27 cellular contexts compared by ENCODE assay signal in genomic region chr10:95249467-95249866, GRCh38. TPM values are rescaled to one million over a fixed set of nuclear protein-coding genes. Genes with fewer than 3 reads are reported as not detected.
A peak's percentile ranks its signal among the peaks of the same experiment; 100 is the strongest.
DNase-seq lines count a peak whose midpoint lies in the region; ATAC-seq, FAIRE-seq and TF ChIP-seq lines count a peak whose summit lies in the region.
"Had no signal": no experiment of that assay in that cellular context is flagged by ENCODE, and none has a peak within 500 bp of the region (broad histone marks: within the 10 kb centered on the region; RNA-seq: fewer than 3 reads in every experiment).

No MANE protein-coding gene starts in this region.

- H3K4me3 ChIP-seq in HEK293 (ENCODE audit: low read depth, low read length): no peak overlapping the region
- H3K4me3 ChIP-seq: body of pancreas had no signal

- POLR2A ChIA-PET in HEK293 (lab: Yijun Ruan, JAX): no interaction called here

- peaks cover 28% of the 10 kb centered on the region for H3K4me1 Mint-ChIP-seq in activated T-helper 1 cell treated with anti-CD3 and anti-CD28 coated beads, Interleukin-12 subunit alpha, Interleukin-12 subunit beta, Interleukin-2, Interleukin-4 antibody, amounts not matched to agents 30 ng/mL and 10 ng/mL and 1 ng/mL, durations not matched to agents 14 hours and 24 hours and 36 hours (ENCODE audit: low read depth)
- H3K4me1 Mint-ChIP-seq in memory B cell: peaks cover 30% of the 10 kb centered on the region
- peaks cover 57% of the 10 kb centered on the region for H3K4me1 Mint-ChIP-seq in stimulated activated memory B cell treated with anti-CD40 and anti-IgM and Interleukin-4, amounts not matched to agents 10 μg/mL and 1 μg/mL and 100 μg/mL, for 72 hours
- H3K4me1 Mint-ChIP-seq: activated naive CD8-positive, alpha-beta T cell treated with anti-CD3 and anti-CD28 coated beads, Interleukin-2, amount 10 ng/mL, durations not matched to agents 7 days and 5 days had no signal

- no peak overlapping the region for H3K27ac ChIP-seq in HEK293 (ENCODE audit: extremely low read depth, low read depth, low read length)
- H3K27ac ChIP-seq: body of pancreas, WERI-Rb-1 had no signal

- H3K9me3 Mint-ChIP-seq in activated T-helper 1 cell treated with anti-CD3 and anti-CD28 coated beads, Interleukin-12 subunit alpha, Interleukin-12 subunit beta, Interleukin-2, Interleukin-4 antibody, amounts not matched to agents 30 ng/mL and 10 ng/mL and 1 ng/mL, durations not matched to agents 14 hours and 24 hours and 36 hours: no peaks in the 10 kb centered on the region
- no peaks in the 10 kb centered on the region for H3K9me3 Mint-ChIP-seq in memory B cell
- no peaks in the 10 kb centered on the region for H3K9me3 Mint-ChIP-seq in stimulated activated memory B cell treated with anti-CD40 and anti-IgM and Interleukin-4, amounts not matched to agents 10 μg/mL and 1 μg/mL and 100 μg/mL, for 72 hours
- H3K9me3 Mint-ChIP-seq: activated naive CD8-positive, alpha-beta T cell treated with anti-CD3 and anti-CD28 coated beads, Interleukin-2, amount 10 ng/mL, durations not matched to agents 7 days and 5 days; CD4-positive, alpha-beta T cell; effector memory CD8-positive, alpha-beta T cell; stimulated activated effector memory CD8-positive, alpha-beta T cell treated with anti-CD3 and anti-CD28 coated beads, Interleukin-12 subunit alpha, Interleukin-12 subunit beta, amount 100 ng/mL, for 72 hours had no signal

- CTCF ChIA-PET in HEK293 (lab: Yijun Ruan, JAX): interaction anchor here (0.6 to 1.4 kb wide), 3 partner anchors 72 to 125 kb away, joined by 4 to 11 read pairs (median 4); no protein-coding TSS in a partner anchor

- H3K4me1 ChIP-seq in HEK293 (ENCODE audit: control insufficient read depth, insufficient read depth, low read length): no peaks in the 10 kb centered on the region

- TF ChIP-seq CTCF in HEK293 (tag by site-specific recombination; IDR thresholded peaks at IDR 0.05): no peak

- DNase-seq in activated T-helper 1 cell treated with anti-CD3 and anti-CD28 coated beads, Interleukin-12 subunit alpha, Interleukin-12 subunit beta, Interleukin-2, Interleukin-4 antibody, amounts not matched to agents 30 ng/mL and 10 ng/mL and 1 ng/mL, durations not matched to agents 14 hours and 24 hours and 36 hours (ENCODE audit: low spot score): no peak
- DNase-seq in memory B cell (ENCODE audit: low spot score in 2 of 2): no peak
- DNase-seq in H54 (ENCODE audit: insufficient read length, low spot score): no peak
- no peak for DNase-seq in globus pallidus (ENCODE audit: low spot score)
- DNase-seq: activated CD4-positive, alpha-beta T cell treated with anti-CD3 and anti-CD28 coated beads, Interleukin-2, amount 50 U/mL, for 1 hour; activated CD8-positive, alpha-beta memory T cell treated with anti-CD3 and anti-CD28 coated beads, Interleukin-2, amount 50 U/mL, for 4 hours; activated naive CD8-positive, alpha-beta T cell treated with anti-CD3 and anti-CD28 coated beads, Interleukin-2, amount 10 ng/mL, durations not matched to agents 7 days and 5 days; body of pancreas; CD4-positive, alpha-beta T cell; effector memory CD8-positive, alpha-beta T cell; glutamatergic neuron; midbrain; NCI-H510A treated with DMSO at 0.1 percent for 48 hours; stimulated activated CD4-positive, alpha-beta T cell treated with anti-CD3 and anti-CD28 coated beads, Interleukin-2, amount 100 ng/mL, for 24 hours; WERI-Rb-1 had no signal

- peaks cover 2% of the 10 kb centered on the region for H3K36me3 Mint-ChIP-seq in activated T-helper 1 cell treated with anti-CD3 and anti-CD28 coated beads, Interleukin-12 subunit alpha, Interleukin-12 subunit beta, Interleukin-2, Interleukin-4 antibody, amounts not matched to agents 30 ng/mL and 10 ng/mL and 1 ng/mL, durations not matched to agents 14 hours and 24 hours and 36 hours (ENCODE audit: low read depth)
- H3K36me3 Mint-ChIP-seq in memory B cell: peaks cover 32% of the 10 kb centered on the region
- peaks cover 53% of the 10 kb centered on the region for H3K36me3 Mint-ChIP-seq in stimulated activated memory B cell treated with anti-CD40 and anti-IgM and Interleukin-4, amounts not matched to agents 10 μg/mL and 1 μg/mL and 100 μg/mL, for 72 hours
- H3K36me3 Mint-ChIP-seq: activated naive CD8-positive, alpha-beta T cell treated with anti-CD3 and anti-CD28 coated beads, Interleukin-2, amount 10 ng/mL, durations not matched to agents 7 days and 5 days; stimulated activated effector memory CD8-positive, alpha-beta T cell treated with anti-CD3 and anti-CD28 coated beads, Interleukin-12 subunit alpha, Interleukin-12 subunit beta, amount 100 ng/mL, for 72 hours had no signal

- ATAC-seq in memory B cell (ENCODE audit: low read depth): no peak
- no peak for ATAC-seq in stimulated activated memory B cell treated with anti-CD40 and anti-IgM and Interleukin-4, amounts not matched to agents 10 μg/mL and 1 μg/mL and 100 μg/mL, for 72 hours
- ATAC-seq in HG02852 (IDR thresholded peaks at IDR 0.05; ENCODE audit: unreplicated experiment): no peak
- ATAC-seq in GM21737 (IDR thresholded peaks at IDR 0.05; ENCODE audit: unreplicated experiment): no peak
- ATAC-seq: body of pancreas; effector memory CD8-positive, alpha-beta T cell; HepG2; SK-N-SH treated with all-trans-retinoic acid at 6 μM for 48 hours; stimulated activated effector memory CD8-positive, alpha-beta T cell treated with anti-CD3 and anti-CD28 coated beads, Interleukin-12 subunit alpha, Interleukin-12 subunit beta, amount 100 ng/mL, for 72 hours had no signal

- peaks cover 7 to 36% of the 10 kb centered on the region in 2 experiments for H3K36me3 ChIP-seq in HEK293 (ENCODE audit: control insufficient read depth in 2 of 2, insufficient read depth in 1 of 2, low read length in 2 of 2)

- FAIRE-seq in H54 (lab: Jason Lieb, UNC): no peak
- FAIRE-seq: GM18507, HepG2 had no signal

- H3K4me3 Mint-ChIP-seq in activated T-helper 1 cell treated with anti-CD3 and anti-CD28 coated beads, Interleukin-12 subunit alpha, Interleukin-12 subunit beta, Interleukin-2, Interleukin-4 antibody, amounts not matched to agents 30 ng/mL and 10 ng/mL and 1 ng/mL, durations not matched to agents 14 hours and 24 hours and 36 hours: no peak overlapping the region
- no peak overlapping the region for H3K4me3 Mint-ChIP-seq in memory B cell
- no peak overlapping the region for H3K4me3 Mint-ChIP-seq in stimulated activated memory B cell treated with anti-CD40 and anti-IgM and Interleukin-4, amounts not matched to agents 10 μg/mL and 1 μg/mL and 100 μg/mL, for 72 hours
- H3K4me3 Mint-ChIP-seq: activated naive CD8-positive, alpha-beta T cell treated with anti-CD3 and anti-CD28 coated beads, Interleukin-2, amount 10 ng/mL, durations not matched to agents 7 days and 5 days; CD4-positive, alpha-beta T cell; effector memory CD8-positive, alpha-beta T cell; stimulated activated effector memory CD8-positive, alpha-beta T cell treated with anti-CD3 and anti-CD28 coated beads, Interleukin-12 subunit alpha, Interleukin-12 subunit beta, amount 100 ng/mL, for 72 hours had no signal

- no peak for TF ChIP-seq POLR2A in H54 (IDR thresholded peaks at IDR 0.05; ENCODE audit: low read depth, low read length)

- H3K27ac Mint-ChIP-seq in activated T-helper 1 cell treated with anti-CD3 and anti-CD28 coated beads, Interleukin-12 subunit alpha, Interleukin-12 subunit beta, Interleukin-2, Interleukin-4 antibody, amounts not matched to agents 30 ng/mL and 10 ng/mL and 1 ng/mL, durations not matched to agents 14 hours and 24 hours and 36 hours: peak overlapping the region; percentile 61
- H3K27ac Mint-ChIP-seq in memory B cell: peak overlapping the region; percentile 89
- peak overlapping the region; percentile 31 for H3K27ac Mint-ChIP-seq in stimulated activated memory B cell treated with anti-CD40 and anti-IgM and Interleukin-4, amounts not matched to agents 10 μg/mL and 1 μg/mL and 100 μg/mL, for 72 hours
- H3K27ac Mint-ChIP-seq: activated naive CD8-positive, alpha-beta T cell treated with anti-CD3 and anti-CD28 coated beads, Interleukin-2, amount 10 ng/mL, durations not matched to agents 7 days and 5 days; CD4-positive, alpha-beta T cell; effector memory CD8-positive, alpha-beta T cell; stimulated activated effector memory CD8-positive, alpha-beta T cell treated with anti-CD3 and anti-CD28 coated beads, Interleukin-12 subunit alpha, Interleukin-12 subunit beta, amount 100 ng/mL, for 72 hours had no signal

- no peaks in the 10 kb centered on the region for H3K9me3 ChIP-seq in HEK293 (ENCODE audit: control insufficient read depth, insufficient read depth, low read depth, low read length)
- H3K9me3 ChIP-seq: body of pancreas had no signal

- peaks cover 8% of the 10 kb centered on the region for H3K27me3 Mint-ChIP-seq in activated T-helper 1 cell treated with anti-CD3 and anti-CD28 coated beads, Interleukin-12 subunit alpha, Interleukin-12 subunit beta, Interleukin-2, Interleukin-4 antibody, amounts not matched to agents 30 ng/mL and 10 ng/mL and 1 ng/mL, durations not matched to agents 14 hours and 24 hours and 36 hours (ENCODE audit: insufficient read depth)
- no peaks in the 10 kb centered on the region for H3K27me3 Mint-ChIP-seq in memory B cell
- no peaks in the 10 kb centered on the region for H3K27me3 Mint-ChIP-seq in stimulated activated memory B cell treated with anti-CD40 and anti-IgM and Interleukin-4, amounts not matched to agents 10 μg/mL and 1 μg/mL and 100 μg/mL, for 72 hours

- intact Hi-C loops in activated T-helper 1 cell treated with anti-CD3 and anti-CD28 coated beads, Interleukin-12 subunit alpha, Interleukin-12 subunit beta, Interleukin-2, Interleukin-4 antibody, amounts not matched to agents 30 ng/mL and 10 ng/mL and 1 ng/mL, durations not matched to agents 14 hours and 24 hours and 36 hours (cut with micrococcal nuclease): loop anchor here (5.0 to 10.0 kb wide), 4 partner anchors 43 to 353 kb away; partner anchors contain the start of genes PDLIM1 and SORBS1

TF ChIP-seq in HEK293, 187 proteins besides CTCF, POLR2A, EP300 and RAD21 (continues in another document):
- TF ChIP-seq ZNF449 (tag by site-specific recombination; IDR thresholded peaks at IDR 0.05): no peak

RNA-seq across cellular contexts. Expression of gene PDLIM1, which starts 41.3 kb away (rescaled TPM):
- 2.6 and 2.9 TPM in 2 replicates for total RNA-seq in activated T-helper 1 cell treated with anti-CD3 and anti-CD28 coated beads, Interleukin-12 subunit alpha, Interleukin-12 subunit beta, Interleukin-2, Interleukin-4 antibody, amounts not matched to agents 30 ng/mL and 10 ng/mL and 1 ng/mL, durations not matched to agents 14 hours and 24 hours and 36 hours

RNA-seq across cellular contexts. Expression of gene ACSM6, which starts 55.4 kb away (rescaled TPM):
- total RNA-seq in activated T-helper 1 cell treated with anti-CD3 and anti-CD28 coated beads, Interleukin-12 subunit alpha, Interleukin-12 subunit beta, Interleukin-2, Interleukin-4 antibody, amounts not matched to agents 30 ng/mL and 10 ng/mL and 1 ng/mL, durations not matched to agents 14 hours and 24 hours and 36 hours: not detected in 2 replicates
- total RNA-seq: activated naive CD8-positive, alpha-beta T cell treated with anti-CD3 and anti-CD28 coated beads, Interleukin-2, amount 10 ng/mL, durations not matched to agents 7 days and 5 days; CD4-positive, alpha-beta T cell; HepG2; posterior vena cava; RPMI7951; T-helper 2 cell treated with Interferon-gamma antibody and Interleukin-4, amounts not matched to agents 100 ng/mL and 5 ng/mL, for 36 hours; temporal lobe had no signal

Comparison
In these comparisons a context has a peak if more than half of its experiments do, and no peak if none do; other contexts are left out.
1. H3K27ac Mint-ChIP-seq: peak in every context shown above with its lines; median percentile 89 in memory B cell; 61 in activated T-helper 1 cell treated with anti-CD3 and anti-CD28 coated beads, Interleukin-12 subunit alpha, Interleukin-12 subunit beta, Interleukin-2, Interleukin-4 antibody, amounts not matched to agents 30 ng/mL and 10 ng/mL and 1 ng/mL, durations not matched to agents 14 hours and 24 hours and 36 hours; 31 in stimulated activated memory B cell treated with anti-CD40 and anti-IgM and Interleukin-4, amounts not matched to agents 10 μg/mL and 1 μg/mL and 100 μg/mL, for 72 hours.